Comparison of ENCODE assay signal across 1 cellular context in genomic region chr17:81909966-81910839, GRCh38.
TF ChIP-seq lines count a peak whose summit lies in the region.

No MANE protein-coding gene starts in this region.

TF ChIP-seq in HepG2, 621 proteins besides CTCF, POLR2A, EP300 and RAD21 (continued from another document and continues in another):
- TF ChIP-seq, protein P1, sequence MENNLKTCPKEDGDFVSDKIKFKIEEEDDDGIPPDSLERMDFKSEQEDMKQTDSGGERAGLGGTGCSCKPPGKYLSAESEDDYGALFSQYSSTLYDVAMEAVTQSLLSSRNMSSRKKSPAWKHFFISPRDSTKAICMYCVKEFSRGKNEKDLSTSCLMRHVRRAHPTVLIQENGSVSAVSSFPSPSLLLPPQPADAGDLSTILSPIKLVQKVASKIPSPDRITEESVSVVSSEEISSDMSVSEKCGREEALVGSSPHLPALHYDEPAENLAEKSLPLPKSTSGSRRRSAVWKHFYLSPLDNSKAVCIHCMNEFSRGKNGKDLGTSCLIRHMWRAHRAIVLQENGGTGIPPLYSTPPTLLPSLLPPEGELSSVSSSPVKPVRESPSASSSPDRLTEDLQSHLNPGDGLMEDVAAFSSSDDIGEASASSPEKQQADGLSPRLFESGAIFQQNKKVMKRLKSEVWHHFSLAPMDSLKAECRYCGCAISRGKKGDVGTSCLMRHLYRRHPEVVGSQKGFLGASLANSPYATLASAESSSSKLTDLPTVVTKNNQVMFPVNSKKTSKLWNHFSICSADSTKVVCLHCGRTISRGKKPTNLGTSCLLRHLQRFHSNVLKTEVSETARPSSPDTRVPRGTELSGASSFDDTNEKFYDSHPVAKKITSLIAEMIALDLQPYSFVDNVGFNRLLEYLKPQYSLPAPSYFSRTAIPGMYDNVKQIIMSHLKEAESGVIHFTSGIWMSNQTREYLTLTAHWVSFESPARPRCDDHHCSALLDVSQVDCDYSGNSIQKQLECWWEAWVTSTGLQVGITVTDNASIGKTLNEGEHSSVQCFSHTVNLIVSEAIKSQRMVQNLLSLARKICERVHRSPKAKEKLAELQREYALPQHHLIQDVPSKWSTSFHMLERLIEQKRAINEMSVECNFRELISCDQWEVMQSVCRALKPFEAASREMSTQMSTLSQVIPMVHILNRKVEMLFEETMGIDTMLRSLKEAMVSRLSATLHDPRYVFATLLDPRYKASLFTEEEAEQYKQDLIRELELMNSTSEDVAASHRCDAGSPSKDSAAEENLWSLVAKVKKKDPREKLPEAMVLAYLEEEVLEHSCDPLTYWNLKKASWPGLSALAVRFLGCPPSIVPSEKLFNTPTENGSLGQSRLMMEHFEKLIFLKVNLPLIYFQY (CRISPR knock-in tag; IDR thresholded peaks at IDR 0.05; ENCODE audit: borderline replicate concordance) = no peak; the same call in 1 of the 2 replicates
- no peak for TF ChIP-seq ZKSCAN1 (IDR thresholded peaks at IDR 0.05; ENCODE audit: low read length)
- no peak for TF ChIP-seq TRIM24 (CRISPR knock-in tag; IDR thresholded peaks at IDR 0.05)
- peak; percentile 94 for TF ChIP-seq PATZ1 (CRISPR knock-in tag; IDR thresholded peaks at IDR 0.05)
- TF ChIP-seq NCOR1 (IDR thresholded peaks at IDR 0.05; ENCODE audit: borderline replicate concordance, low read length) = peak; percentile 90
- 0 out of 2 replicates have a peak, but pooled peaks have one; percentile 30 for TF ChIP-seq ZNF761 (CRISPR knock-in tag; conservative IDR thresholded peaks at IDR 0.05)
- TF ChIP-seq, protein P2, sequence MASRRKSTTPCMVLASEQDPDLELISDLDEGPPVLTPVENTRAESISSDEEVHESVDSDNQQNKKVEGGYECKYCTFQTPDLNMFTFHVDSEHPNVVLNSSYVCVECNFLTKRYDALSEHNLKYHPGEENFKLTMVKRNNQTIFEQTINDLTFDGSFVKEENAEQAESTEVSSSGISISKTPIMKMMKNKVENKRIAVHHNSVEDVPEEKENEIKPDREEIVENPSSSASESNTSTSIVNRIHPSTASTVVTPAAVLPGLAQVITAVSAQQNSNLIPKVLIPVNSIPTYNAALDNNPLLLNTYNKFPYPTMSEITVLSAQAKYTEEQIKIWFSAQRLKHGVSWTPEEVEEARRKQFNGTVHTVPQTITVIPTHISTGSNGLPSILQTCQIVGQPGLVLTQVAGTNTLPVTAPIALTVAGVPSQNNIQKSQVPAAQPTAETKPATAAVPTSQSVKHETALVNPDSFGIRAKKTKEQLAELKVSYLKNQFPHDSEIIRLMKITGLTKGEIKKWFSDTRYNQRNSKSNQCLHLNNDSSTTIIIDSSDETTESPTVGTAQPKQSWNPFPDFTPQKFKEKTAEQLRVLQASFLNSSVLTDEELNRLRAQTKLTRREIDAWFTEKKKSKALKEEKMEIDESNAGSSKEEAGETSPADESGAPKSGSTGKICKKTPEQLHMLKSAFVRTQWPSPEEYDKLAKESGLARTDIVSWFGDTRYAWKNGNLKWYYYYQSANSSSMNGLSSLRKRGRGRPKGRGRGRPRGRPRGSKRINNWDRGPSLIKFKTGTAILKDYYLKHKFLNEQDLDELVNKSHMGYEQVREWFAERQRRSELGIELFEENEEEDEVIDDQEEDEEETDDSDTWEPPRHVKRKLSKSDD (CRISPR knock-in tag; IDR thresholded peaks at IDR 0.05; ENCODE audit: low read depth) = peak; percentile 82; the same call in 1 of the 2 replicates
- no peak for TF ChIP-seq ZNF562 (CRISPR knock-in tag; IDR thresholded peaks at IDR 0.05; ENCODE audit: borderline replicate concordance)
- TF ChIP-seq GMEB1 (CRISPR knock-in tag; IDR thresholded peaks at IDR 0.05; ENCODE audit: borderline replicate concordance) = peak; percentile 72; the same call in 1 of the 2 replicates
- TF ChIP-seq ZNF619 (CRISPR knock-in tag; IDR thresholded peaks at IDR 0.05) = 0 out of 2 replicates have a peak, but pooled peaks have one; percentile 53
- TF ChIP-seq GZF1 (CRISPR knock-in tag; IDR thresholded peaks at IDR 0.05) = no peak; the same call in 1 of the 2 replicates
- no peak for TF ChIP-seq ZNF234 (CRISPR knock-in tag; conservative IDR thresholded peaks at IDR 0.05)
- TF ChIP-seq ZNF20 (CRISPR knock-in tag; IDR thresholded peaks at IDR 0.05) = no peak
- TF ChIP-seq DNMT3B (CRISPR knock-in tag; conservative IDR thresholded peaks at IDR 0.05) = no peak
- TF ChIP-seq ZNF18 (CRISPR knock-in tag; IDR thresholded peaks at IDR 0.05; ENCODE audit: insufficient replicate concordance) = peak; percentile 83
- TF ChIP-seq, protein P3, sequence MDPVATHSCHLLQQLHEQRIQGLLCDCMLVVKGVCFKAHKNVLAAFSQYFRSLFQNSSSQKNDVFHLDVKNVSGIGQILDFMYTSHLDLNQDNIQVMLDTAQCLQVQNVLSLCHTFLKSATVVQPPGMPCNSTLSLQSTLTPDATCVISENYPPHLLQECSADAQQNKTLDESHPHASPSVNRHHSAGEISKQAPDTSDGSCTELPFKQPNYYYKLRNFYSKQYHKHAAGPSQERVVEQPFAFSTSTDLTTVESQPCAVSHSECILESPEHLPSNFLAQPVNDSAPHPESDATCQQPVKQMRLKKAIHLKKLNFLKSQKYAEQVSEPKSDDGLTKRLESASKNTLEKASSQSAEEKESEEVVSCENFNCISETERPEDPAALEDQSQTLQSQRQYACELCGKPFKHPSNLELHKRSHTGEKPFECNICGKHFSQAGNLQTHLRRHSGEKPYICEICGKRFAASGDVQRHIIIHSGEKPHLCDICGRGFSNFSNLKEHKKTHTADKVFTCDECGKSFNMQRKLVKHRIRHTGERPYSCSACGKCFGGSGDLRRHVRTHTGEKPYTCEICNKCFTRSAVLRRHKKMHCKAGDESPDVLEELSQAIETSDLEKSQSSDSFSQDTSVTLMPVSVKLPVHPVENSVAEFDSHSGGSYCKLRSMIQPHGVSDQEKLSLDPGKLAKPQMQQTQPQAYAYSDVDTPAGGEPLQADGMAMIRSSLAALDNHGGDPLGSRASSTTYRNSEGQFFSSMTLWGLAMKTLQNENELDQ (CRISPR knock-in tag; IDR thresholded peaks at IDR 0.05; ENCODE audit: borderline replicate concordance) = no peak
- TF ChIP-seq NFE2L1 (CRISPR knock-in tag; IDR thresholded peaks at IDR 0.05; ENCODE audit: borderline replicate concordance) = peak; percentile 60; the same call in 1 of the 2 replicates
- no peak for TF ChIP-seq ZNF670 (CRISPR knock-in tag; IDR thresholded peaks at IDR 0.05; ENCODE audit: borderline replicate concordance)
- no peak for TF ChIP-seq GLI4 (CRISPR knock-in tag; IDR thresholded peaks at IDR 0.05; ENCODE audit: borderline replicate concordance)
- TF ChIP-seq, protein P4, sequence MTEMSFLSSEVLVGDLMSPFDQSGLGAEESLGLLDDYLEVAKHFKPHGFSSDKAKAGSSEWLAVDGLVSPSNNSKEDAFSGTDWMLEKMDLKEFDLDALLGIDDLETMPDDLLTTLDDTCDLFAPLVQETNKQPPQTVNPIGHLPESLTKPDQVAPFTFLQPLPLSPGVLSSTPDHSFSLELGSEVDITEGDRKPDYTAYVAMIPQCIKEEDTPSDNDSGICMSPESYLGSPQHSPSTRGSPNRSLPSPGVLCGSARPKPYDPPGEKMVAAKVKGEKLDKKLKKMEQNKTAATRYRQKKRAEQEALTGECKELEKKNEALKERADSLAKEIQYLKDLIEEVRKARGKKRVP (CRISPR knock-in tag; IDR thresholded peaks at IDR 0.05) = peak in 1 of 2 experiments; percentile 75; a peak in 2 of 4 replicates
- TF ChIP-seq ZNF142 (CRISPR knock-in tag; IDR thresholded peaks at IDR 0.05) = peak; percentile 82
- TF ChIP-seq KLF9 (CRISPR knock-in tag; IDR thresholded peaks at IDR 0.05; ENCODE audit: low read depth) = peak; percentile 87; the same call in 1 of the 2 replicates
- TF ChIP-seq SRSF9 (IDR thresholded peaks at IDR 0.05; ENCODE audit: borderline replicate concordance, insufficient read depth, low read depth, low read length, poor library complexity, severe bottlenecking) = no peak
- 0 out of 2 replicates have a peak, but pooled peaks have one; percentile 93 for TF ChIP-seq FOXO4 (CRISPR knock-in tag; conservative IDR thresholded peaks at IDR 0.05)
- no peak for TF ChIP-seq ZNF136 (CRISPR knock-in tag; IDR thresholded peaks at IDR 0.05; ENCODE audit: low read depth)
- TF ChIP-seq ZNF883 (CRISPR knock-in tag; IDR thresholded peaks at IDR 0.05; ENCODE audit: not compliant biosample characterization) = peak; percentile 45
